Comparison of ENCODE assay signal across 19 cellular contexts in genomic region chr4:10809905-10810304, GRCh38.
DNase-seq lines count a peak whose midpoint lies in the region; ATAC-seq, FAIRE-seq and TF ChIP-seq lines count a peak whose summit lies in the region.
"Had no signal": no experiment of that assay in that cellular context is flagged by ENCODE, and none has a peak within 500 bp of the region (broad histone marks: within the 10 kb centered on the region; RNA-seq: fewer than 3 reads in every experiment).

No MANE protein-coding gene starts in this region.

- no peak for TF ChIP-seq CTCF in chondrocyte (IDR thresholded peaks at IDR 0.05)

- DNase-seq in GM18507 (ENCODE audit: extremely low spot score, insufficient read length, low read depth), result peak; percentile 3
- DNase-seq in Kasumi-1 (lab: John Stamatoyannopoulos, UW), result no peak
- DNase-seq in chondrocyte (ENCODE audit: low spot score), result no peak
- DNase-seq in NCI-H526 treated with DMSO at 0.1 percent for 48 hours (lab: John Stamatoyannopoulos, UW), result no peak
- DNase-seq: activated CD4-positive, alpha-beta memory T cell treated with anti-CD3 and anti-CD28 coated beads for 36 hours; activated T-cell treated with anti-CD3 and anti-CD28 coated beads, Interleukin-2, amount 50 U/mL, for 24 hours; CD4-positive, alpha-beta T cell; erythroblast; gastrocnemius medialis; left colon; NCI-H1092 treated with DMSO at 0.1 percent for 48 hours; NCI-H748 treated with DMSO at 0.1 percent for 48 hours; T-helper 17 cell had no signal

- TF ChIP-seq POLR2A in GM18505 (IDR thresholded peaks at IDR 0.05; ENCODE audit: borderline replicate concordance, extremely low read depth, insufficient read depth, insufficient read length), result no peak

- FAIRE-seq in GM18507 (lab: Jason Lieb, UNC), result no peak

- H3K4me1 Mint-ChIP-seq in chondrocyte (ENCODE audit: low read depth), result peaks cover 4% of the 10 kb centered on the region
- H3K4me1 Mint-ChIP-seq: T-helper 17 cell had no signal

- H3K36me3 Mint-ChIP-seq in chondrocyte (ENCODE audit: low read depth), result no peaks in the 10 kb centered on the region
- H3K36me3 Mint-ChIP-seq: activated CD4-positive, alpha-beta memory T cell treated with anti-CD3 and anti-CD28 coated beads for 36 hours had no signal

- H3K27ac Mint-ChIP-seq in chondrocyte (ENCODE audit: unreplicated experiment), result no peak overlapping the region
- H3K27ac Mint-ChIP-seq: activated CD4-positive, alpha-beta memory T cell treated with anti-CD3 and anti-CD28 coated beads for 36 hours; activated naive CD4-positive, alpha-beta T cell treated with anti-CD3 and anti-CD28 coated beads, Interleukin-2, amount 50 U/mL, for 72 hours; activated T-cell treated with anti-CD3 and anti-CD28 coated beads, Interleukin-2, amount 50 U/mL, for 24 hours; CD4-positive, alpha-beta T cell; T-helper 17 cell had no signal

- H3K27me3 Mint-ChIP-seq in chondrocyte (ENCODE audit: low read depth), result no peaks in the 10 kb centered on the region
- H3K27me3 Mint-ChIP-seq: activated T-cell treated with anti-CD3 and anti-CD28 coated beads, Interleukin-2, amount 50 U/mL, for 24 hours; CD4-positive, alpha-beta T cell; T-helper 17 cell had no signal

- H3K4me3 Mint-ChIP-seq in chondrocyte (ENCODE audit: unreplicated experiment), result no peak overlapping the region
- H3K4me3 Mint-ChIP-seq: activated CD4-positive, alpha-beta memory T cell treated with anti-CD3 and anti-CD28 coated beads for 36 hours; activated T-cell treated with anti-CD3 and anti-CD28 coated beads, Interleukin-2, amount 50 U/mL, for 24 hours; CD4-positive, alpha-beta T cell; T-helper 17 cell had no signal

- peaks cover 7% of the 10 kb centered on the region for H3K9me3 Mint-ChIP-seq in chondrocyte (ENCODE audit: low read depth)
- H3K9me3 Mint-ChIP-seq: activated T-cell treated with anti-CD3 and anti-CD28 coated beads, Interleukin-2, amount 50 U/mL, for 24 hours; CD4-positive, alpha-beta T cell had no signal

- ATAC-seq in GM19035 (IDR thresholded peaks at IDR 0.05; ENCODE audit: unreplicated experiment) (peak; percentile 70), HG02870 (IDR thresholded peaks at IDR 0.05; ENCODE audit: unreplicated experiment) (peak; percentile 94), HG03558 (IDR thresholded peaks at IDR 0.05; ENCODE audit: extremely low read depth, unreplicated experiment) (peak; percentile 59), GM18505 (IDR thresholded peaks at IDR 0.05; ENCODE audit: unreplicated experiment) (no peak)
- ATAC-seq: gastrocnemius medialis, HCT116, left colon, T-helper 17 cell had no signal
